In the genomic region with DNA sequence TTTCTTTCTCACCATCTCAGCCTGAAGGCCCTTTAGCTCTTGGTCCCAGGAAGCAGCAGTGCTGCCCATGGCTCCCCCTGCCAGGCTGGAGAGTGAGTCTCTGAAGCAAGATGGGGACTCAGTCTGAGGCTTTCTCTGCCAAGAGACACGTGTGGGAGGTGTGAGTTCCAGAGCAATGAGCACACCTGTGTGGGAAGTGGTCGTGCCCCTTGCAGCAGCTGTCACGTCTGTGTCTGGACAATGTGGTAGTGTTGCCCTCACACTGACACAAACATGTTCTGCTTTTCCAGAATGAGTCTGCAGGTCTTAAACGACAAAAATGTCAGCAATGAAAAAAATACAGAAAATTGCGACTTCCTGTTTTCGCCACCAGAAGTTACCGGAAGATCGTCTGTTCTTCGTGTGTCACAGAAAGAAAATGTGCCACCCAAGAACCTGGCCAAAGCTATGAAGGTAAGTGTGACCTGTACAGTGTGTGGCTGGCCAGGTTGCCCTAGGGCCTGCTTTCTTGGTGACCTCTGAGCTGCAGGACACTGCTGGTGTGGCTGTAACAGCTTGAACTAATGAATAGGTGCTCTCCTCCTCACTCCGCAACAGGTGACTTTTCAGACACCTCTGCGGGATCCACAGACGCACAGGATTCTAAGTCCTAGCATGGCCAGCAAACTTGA, we compare ENCODE assay signal across 8 cellular contexts. TPM values are rescaled to one million over a fixed set of nuclear protein-coding genes. Genes with fewer than 3 reads are reported as not detected.
DNase-seq lines count a peak whose midpoint lies in the region; ATAC-seq, FAIRE-seq and TF ChIP-seq lines count a peak whose summit lies in the region.

No MANE protein-coding gene starts in this region.

- intact Hi-C loops in sciatic nerve (cut with DNase I): no loop called here

- H3K4me1 ChIP-seq in skeletal muscle tissue (ENCODE audit: control insufficient read depth in 3 of 3, insufficient read depth in 3 of 3, low read length in 3 of 3): peaks cover 35 to 50% (median 39%) of the 10 kb centered on the region in 3 donors

- H3K4me3 ChIP-seq in bronchial epithelial cell (ENCODE audit: low read depth, low read length): no peak overlapping the region
- no peak overlapping the region for H3K4me3 ChIP-seq in skeletal muscle tissue (ENCODE audit: low read length in 3 of 3)

- H3K27ac ChIP-seq in skeletal muscle tissue (ENCODE audit: low read depth, low read length): peak overlapping the region; percentile 26

- ATAC-seq in HG03469 (IDR thresholded peaks at IDR 0.05; ENCODE audit: unreplicated experiment) (no peak), sciatic nerve (no peak), GM19455 (IDR thresholded peaks at IDR 0.05; ENCODE audit: unreplicated experiment) (no peak), HG02610 (IDR thresholded peaks at IDR 0.05; ENCODE audit: unreplicated experiment) (no peak)

- no peak overlapping the region for H3K9ac ChIP-seq in skeletal muscle tissue (ENCODE audit: low read depth in 1 of 3, low read length in 3 of 3)

- TF ChIP-seq CTCF in bronchial epithelial cell (IDR thresholded peaks at IDR 0.05; ENCODE audit: insufficient read depth, low read length, severe bottlenecking): no peak

- H3K36me3 ChIP-seq in bronchial epithelial cell (ENCODE audit: control insufficient read depth, insufficient read depth, low read length) (no peaks in the 10 kb centered on the region), skeletal muscle tissue (ENCODE audit: control insufficient read depth in 3 of 3, insufficient read depth in 3 of 3, low read length in 3 of 3) (peaks cover under 1 to 18% (median 2%) of the 10 kb centered on the region in 3 donors)

- FAIRE-seq in GM12891 (lab: Jason Lieb, UNC): peak; percentile 88
- FAIRE-seq in bronchial epithelial cell (lab: Jason Lieb, UNC): no peak

- no peak for TF ChIP-seq POLR2A in GM12891 (IDR thresholded peaks at IDR 0.05; ENCODE audit: low read depth, low read length)

- H3K27me3 ChIP-seq in bronchial epithelial cell (ENCODE audit: control insufficient read depth, insufficient read depth, low read length): no peaks in the 10 kb centered on the region
- H3K27me3 ChIP-seq in skeletal muscle tissue (ENCODE audit: control insufficient read depth in 3 of 3, insufficient read depth in 3 of 3, low read length in 3 of 3): no peaks in the 10 kb centered on the region

- no peaks in the 10 kb centered on the region for H3K9me3 ChIP-seq in skeletal muscle tissue (ENCODE audit: control insufficient read depth in 3 of 3, low read length in 3 of 3)

- DNase-seq in GM12891 (ENCODE audit: insufficient read length, low spot score) (no peak), SKM-1 (lab: John Stamatoyannopoulos, UW; ENCODE audit: unreplicated experiment) (peak; percentile 46), bronchial epithelial cell (ENCODE audit: low read depth) (peak; percentile 6), sciatic nerve (ENCODE audit: low spot score) (no peak)

TF ChIP-seq in GM12891, 5 proteins besides CTCF, POLR2A, EP300 and RAD21:
- TF ChIP-seq POLR2AphosphoS5 (IDR thresholded peaks at IDR 0.05; ENCODE audit: low read depth, low read length) (no peak), POU2F2 (IDR thresholded peaks at IDR 0.05; ENCODE audit: low read depth, low read length) (no peak), PAX5 (IDR thresholded peaks at IDR 0.05; ENCODE audit: insufficient read depth, low read length, severe bottlenecking) (no peak), SPI1 (IDR thresholded peaks at IDR 0.05; ENCODE audit: low read depth, low read length) (peak; percentile 80)

RNA-seq across cellular contexts. Expression of a gene that starts 1.9 kb away (rescaled TPM):
- 67.9 TPM for polyA plus RNA-seq in GM12891 (2012; ENCODE audit: low read depth, missing spikeins)
- total RNA-seq in bronchial epithelial cell (1.2 and 3.4 TPM in 2 replicates), skeletal muscle tissue (3.7 TPM), sciatic nerve (9.9 TPM)

RNA-seq across cellular contexts. Expression of a gene that starts 2.1 kb away (rescaled TPM):
- 10.3 TPM for polyA plus RNA-seq in GM12891 (2012; ENCODE audit: low read depth, missing spikeins)
- total RNA-seq in bronchial epithelial cell: 20.0 and 34.4 TPM in 2 replicates
- total RNA-seq in skeletal muscle tissue: 7.3 TPM
- 24.1 TPM for total RNA-seq in sciatic nerve

RNA-seq across cellular contexts. Expression of a gene that starts 11.1 kb away (rescaled TPM):
- polyA plus RNA-seq in GM12891 (2012; ENCODE audit: low read depth, missing spikeins): 58.6 TPM
- total RNA-seq in bronchial epithelial cell: 55.6 and 62.9 TPM in 2 replicates
- 23.5 TPM for total RNA-seq in skeletal muscle tissue
- total RNA-seq in sciatic nerve: 23.2 TPM

RNA-seq across cellular contexts. Expression of a gene that starts 39.2 kb away (rescaled TPM):
- polyA plus RNA-seq in GM12891 (2012; ENCODE audit: low read depth, missing spikeins): 0.62 TPM
- total RNA-seq in bronchial epithelial cell (0.64 and 0.79 TPM in 2 replicates), skeletal muscle tissue (0.52 TPM), sciatic nerve (1.9 TPM)

Comparison
In these comparisons a context has a peak if more than half of its experiments do, and no peak if none do; other contexts are left out.
1. DNase-seq: peak in SKM-1 (single experiment) and bronchial epithelial cell (single experiment); none in GM12891 (single experiment) and sciatic nerve (single experiment).